In the genomic region with DNA sequence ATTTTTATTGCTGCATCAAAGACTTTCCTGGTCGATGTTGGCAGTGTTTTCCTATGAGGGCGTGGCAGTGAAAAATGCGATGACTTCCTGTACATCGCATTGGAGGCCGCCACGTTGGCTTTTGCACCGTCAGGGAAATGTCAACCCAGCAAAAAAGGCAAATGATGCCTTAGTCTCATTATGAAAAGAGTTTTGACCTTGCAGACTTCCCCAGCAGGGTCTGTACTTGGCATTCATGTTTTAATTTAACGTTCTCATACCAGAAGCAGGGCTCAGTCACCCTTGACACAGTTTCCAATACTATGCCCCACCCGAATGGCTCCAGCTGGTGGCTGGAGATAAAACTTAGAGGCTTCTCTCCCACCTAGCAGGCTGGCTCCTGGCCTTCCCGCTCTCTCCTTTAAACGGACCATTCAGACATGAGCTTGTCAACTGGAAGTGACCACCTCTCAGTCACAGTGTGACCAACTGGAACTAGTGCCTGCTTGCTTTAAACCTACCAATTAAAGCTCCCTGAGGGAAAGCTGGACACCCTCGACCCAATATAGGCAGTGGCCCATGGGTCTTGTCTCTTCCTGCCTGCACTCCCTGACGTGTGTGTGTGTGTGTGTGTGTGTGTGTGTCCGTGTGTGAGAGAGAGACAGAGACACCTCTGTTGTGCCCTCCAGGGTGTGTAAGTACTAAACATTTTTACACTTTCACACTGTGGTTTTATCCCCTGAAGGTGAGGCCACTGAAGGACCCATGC, we compare ENCODE assay signal across 1 cellular context.
TF ChIP-seq lines count a peak whose summit lies in the region.

No MANE protein-coding gene starts in this region.

TF ChIP-seq in K562, 482 proteins besides CTCF, POLR2A, EP300 and RAD21 (continued from another document):
- no peak for TF ChIP-seq HEY1 (CRISPR knock-in tag; IDR thresholded peaks at IDR 0.05; ENCODE audit: borderline replicate concordance)
- TF ChIP-seq XRCC3 (IDR thresholded peaks at IDR 0.05): no peak
- TF ChIP-seq ZNF785 (CRISPR knock-in tag; IDR thresholded peaks at IDR 0.05): no peak
- no peak for TF ChIP-seq STAT5B (CRISPR knock-in tag; IDR thresholded peaks at IDR 0.05)
- TF ChIP-seq ZNF23 (CRISPR knock-in tag; IDR thresholded peaks at IDR 0.05): no peak
- TF ChIP-seq ZNF764 (CRISPR knock-in tag; IDR thresholded peaks at IDR 0.05; ENCODE audit: low read depth): no peak
- TF ChIP-seq RAD51 (IDR thresholded peaks at IDR 0.05; ENCODE audit: borderline replicate concordance, low read depth): peak; percentile 8; the same call in 1 of the 2 replicates
- TF ChIP-seq ZBTB1 (CRISPR knock-in tag; IDR thresholded peaks at IDR 0.05; ENCODE audit: borderline replicate concordance, low read depth): no peak
- peak; percentile 94 for TF ChIP-seq DACH1 (IDR thresholded peaks at IDR 0.05; ENCODE audit: partially characterized antibody)
- TF ChIP-seq TBL1XR1 (IDR thresholded peaks at IDR 0.05; ENCODE audit: low read length in 2 of 2): peak in 1 of 2 experiments; percentile 97; a peak in 3 of 4 replicates
- TF ChIP-seq, protein P1, sequence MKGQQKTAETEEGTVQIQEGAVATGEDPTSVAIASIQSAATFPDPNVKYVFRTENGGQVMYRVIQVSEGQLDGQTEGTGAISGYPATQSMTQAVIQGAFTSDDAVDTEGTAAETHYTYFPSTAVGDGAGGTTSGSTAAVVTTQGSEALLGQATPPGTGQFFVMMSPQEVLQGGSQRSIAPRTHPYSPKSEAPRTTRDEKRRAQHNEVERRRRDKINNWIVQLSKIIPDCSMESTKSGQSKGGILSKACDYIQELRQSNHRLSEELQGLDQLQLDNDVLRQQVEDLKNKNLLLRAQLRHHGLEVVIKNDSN (CRISPR knock-in tag; IDR thresholded peaks at IDR 0.05): no peak; the same call in 1 of the 2 replicates
- no peak for TF ChIP-seq ZNF124 (CRISPR knock-in tag; IDR thresholded peaks at IDR 0.05)
- TF ChIP-seq, protein P2, sequence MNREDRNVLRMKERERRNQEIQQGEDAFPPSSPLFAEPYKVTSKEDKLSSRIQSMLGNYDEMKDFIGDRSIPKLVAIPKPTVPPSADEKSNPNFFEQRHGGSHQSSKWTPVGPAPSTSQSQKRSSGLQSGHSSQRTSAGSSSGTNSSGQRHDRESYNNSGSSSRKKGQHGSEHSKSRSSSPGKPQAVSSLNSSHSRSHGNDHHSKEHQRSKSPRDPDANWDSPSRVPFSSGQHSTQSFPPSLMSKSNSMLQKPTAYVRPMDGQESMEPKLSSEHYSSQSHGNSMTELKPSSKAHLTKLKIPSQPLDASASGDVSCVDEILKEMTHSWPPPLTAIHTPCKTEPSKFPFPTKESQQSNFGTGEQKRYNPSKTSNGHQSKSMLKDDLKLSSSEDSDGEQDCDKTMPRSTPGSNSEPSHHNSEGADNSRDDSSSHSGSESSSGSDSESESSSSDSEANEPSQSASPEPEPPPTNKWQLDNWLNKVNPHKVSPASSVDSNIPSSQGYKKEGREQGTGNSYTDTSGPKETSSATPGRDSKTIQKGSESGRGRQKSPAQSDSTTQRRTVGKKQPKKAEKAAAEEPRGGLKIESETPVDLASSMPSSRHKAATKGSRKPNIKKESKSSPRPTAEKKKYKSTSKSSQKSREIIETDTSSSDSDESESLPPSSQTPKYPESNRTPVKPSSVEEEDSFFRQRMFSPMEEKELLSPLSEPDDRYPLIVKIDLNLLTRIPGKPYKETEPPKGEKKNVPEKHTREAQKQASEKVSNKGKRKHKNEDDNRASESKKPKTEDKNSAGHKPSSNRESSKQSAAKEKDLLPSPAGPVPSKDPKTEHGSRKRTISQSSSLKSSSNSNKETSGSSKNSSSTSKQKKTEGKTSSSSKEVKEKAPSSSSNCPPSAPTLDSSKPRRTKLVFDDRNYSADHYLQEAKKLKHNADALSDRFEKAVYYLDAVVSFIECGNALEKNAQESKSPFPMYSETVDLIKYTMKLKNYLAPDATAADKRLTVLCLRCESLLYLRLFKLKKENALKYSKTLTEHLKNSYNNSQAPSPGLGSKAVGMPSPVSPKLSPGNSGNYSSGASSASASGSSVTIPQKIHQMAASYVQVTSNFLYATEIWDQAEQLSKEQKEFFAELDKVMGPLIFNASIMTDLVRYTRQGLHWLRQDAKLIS (CRISPR knock-in tag; IDR thresholded peaks at IDR 0.05): peak; percentile 30; the same call in 1 of the 2 replicates
- peak; percentile 83 for TF ChIP-seq GATA2 (CRISPR knock-in tag; IDR thresholded peaks at IDR 0.05)
- no peak for TF ChIP-seq U2AF2 (optimal IDR thresholded peaks at IDR 0.05; ENCODE audit: low read depth, low read length)
- 0 out of 2 replicates have a peak, but pooled peaks have one; percentile 3 for TF ChIP-seq MEF2D (tag; conservative IDR thresholded peaks at IDR 0.05; ENCODE audit: low read depth)
- peak; percentile 95 for TF ChIP-seq KLF1 (tag; IDR thresholded peaks at IDR 0.05)
- TF ChIP-seq JUND (IDR thresholded peaks at IDR 0.05; ENCODE audit: borderline replicate concordance, low read depth, low read length): peak; percentile 71
- peak; percentile 69; the same call in 2 of the 3 replicates for TF ChIP-seq JUND (tag; IDR thresholded peaks at IDR 0.05; ENCODE audit: borderline replicate concordance, low read depth, low read length)
- TF ChIP-seq, protein P3, sequence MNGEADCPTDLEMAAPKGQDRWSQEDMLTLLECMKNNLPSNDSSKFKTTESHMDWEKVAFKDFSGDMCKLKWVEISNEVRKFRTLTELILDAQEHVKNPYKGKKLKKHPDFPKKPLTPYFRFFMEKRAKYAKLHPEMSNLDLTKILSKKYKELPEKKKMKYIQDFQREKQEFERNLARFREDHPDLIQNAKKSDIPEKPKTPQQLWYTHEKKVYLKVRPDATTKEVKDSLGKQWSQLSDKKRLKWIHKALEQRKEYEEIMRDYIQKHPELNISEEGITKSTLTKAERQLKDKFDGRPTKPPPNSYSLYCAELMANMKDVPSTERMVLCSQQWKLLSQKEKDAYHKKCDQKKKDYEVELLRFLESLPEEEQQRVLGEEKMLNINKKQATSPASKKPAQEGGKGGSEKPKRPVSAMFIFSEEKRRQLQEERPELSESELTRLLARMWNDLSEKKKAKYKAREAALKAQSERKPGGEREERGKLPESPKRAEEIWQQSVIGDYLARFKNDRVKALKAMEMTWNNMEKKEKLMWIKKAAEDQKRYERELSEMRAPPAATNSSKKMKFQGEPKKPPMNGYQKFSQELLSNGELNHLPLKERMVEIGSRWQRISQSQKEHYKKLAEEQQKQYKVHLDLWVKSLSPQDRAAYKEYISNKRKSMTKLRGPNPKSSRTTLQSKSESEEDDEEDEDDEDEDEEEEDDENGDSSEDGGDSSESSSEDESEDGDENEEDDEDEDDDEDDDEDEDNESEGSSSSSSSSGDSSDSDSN (IDR thresholded peaks at IDR 0.05; ENCODE audit: borderline replicate concordance in 1 of 2, low read depth in 2 of 2, low read length in 2 of 2): peak in 1 of 2 experiments; percentile 72; a peak in 1 of 4 replicates
- TF ChIP-seq, protein P4, sequence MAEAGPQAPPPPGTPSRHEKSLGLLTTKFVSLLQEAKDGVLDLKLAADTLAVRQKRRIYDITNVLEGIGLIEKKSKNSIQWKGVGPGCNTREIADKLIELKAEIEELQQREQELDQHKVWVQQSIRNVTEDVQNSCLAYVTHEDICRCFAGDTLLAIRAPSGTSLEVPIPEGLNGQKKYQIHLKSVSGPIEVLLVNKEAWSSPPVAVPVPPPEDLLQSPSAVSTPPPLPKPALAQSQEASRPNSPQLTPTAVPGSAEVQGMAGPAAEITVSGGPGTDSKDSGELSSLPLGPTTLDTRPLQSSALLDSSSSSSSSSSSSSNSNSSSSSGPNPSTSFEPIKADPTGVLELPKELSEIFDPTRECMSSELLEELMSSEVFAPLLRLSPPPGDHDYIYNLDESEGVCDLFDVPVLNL (CRISPR knock-in tag; IDR thresholded peaks at IDR 0.05; ENCODE audit: low read depth): peak; percentile 97
- TF ChIP-seq ZNF583 (CRISPR knock-in tag; IDR thresholded peaks at IDR 0.05): no peak; the same call in 1 of the 2 replicates
- TF ChIP-seq ATF1 (CRISPR knock-in tag; IDR thresholded peaks at IDR 0.05): no peak
- TF ChIP-seq ATF1 (tag; IDR thresholded peaks at IDR 0.05): peak; percentile 85
- no peak for TF ChIP-seq CHD4 (IDR thresholded peaks at IDR 0.05; ENCODE audit: insufficient read depth, insufficient replicate concordance, low read depth, low read length, poor library complexity, severe bottlenecking)
- TF ChIP-seq RBM34 (IDR thresholded peaks at IDR 0.05; ENCODE audit: borderline replicate concordance, insufficient read depth, low read length): no peak
- TF ChIP-seq NR2C2 (CRISPR knock-in tag; IDR thresholded peaks at IDR 0.05): no peak; the same call in 1 of the 2 replicates
- peak; percentile 71 for TF ChIP-seq NR2C2 (tag; IDR thresholded peaks at IDR 0.05)
- no peak for TF ChIP-seq NR4A1 (CRISPR knock-in tag; IDR thresholded peaks at IDR 0.05)
- peak; percentile 48; the same call in 1 of the 2 replicates for TF ChIP-seq NR4A1 (tag; IDR thresholded peaks at IDR 0.05)
TF ChIP-seq in K562: peak in this region for 180.
